ENCODE assay signal across 13 cellular contexts in genomic region chr9:97593960-97594359, GRCh38. TPM values are rescaled to one million over a fixed set of nuclear protein-coding genes. Genes with fewer than 3 reads are reported as not detected.
DNase-seq lines count a peak whose midpoint lies in the region; ATAC-seq, FAIRE-seq and TF ChIP-seq lines count a peak whose summit lies in the region.
"Had no signal": no experiment of that assay in that cellular context is flagged by ENCODE, and none has a peak within 500 bp of the region (broad histone marks: within the 10 kb centered on the region; RNA-seq: fewer than 3 reads in every experiment).

No MANE protein-coding gene starts in this region.

- peaks cover 0 to 29% (median 10%) of the 10 kb centered on the region in 9 donors for H3K36me3 ChIP-seq in heart left ventricle
- no peaks in the 10 kb centered on the region for H3K36me3 ChIP-seq in uterus
- no peaks in the 10 kb centered on the region for H3K36me3 ChIP-seq in HepG2 (replicated peaks in 1 of 2; ENCODE audit: control insufficient read depth in 1 of 2, insufficient read depth in 2 of 2, low read length in 2 of 2)
- peaks cover 0 to 28% of the 10 kb centered on the region in 2 donors for H3K36me3 ChIP-seq in adrenal gland (replicated peaks in 1 of 2)
- H3K36me3 ChIP-seq: lower lobe of right lung had no signal

- no peaks in the 10 kb centered on the region for H4K20me1 ChIP-seq in HepG2 (ENCODE audit: insufficient read depth, low read length)

- no peak for TF ChIP-seq EP300 in HepG2 (IDR thresholded peaks at IDR 0.05; ENCODE audit: low read depth in 2 of 2, low read length in 2 of 2)
- TF ChIP-seq EP300 in HepG2 (CRISPR knock-in tag; IDR thresholded peaks at IDR 0.05; ENCODE audit: borderline replicate concordance) = no peak

- no peaks in the 10 kb centered on the region for H3K79me2 ChIP-seq in HepG2 (ENCODE audit: insufficient read depth, low read length)

- no peaks in the 10 kb centered on the region for H3K9me3 ChIP-seq in heart left ventricle
- H3K9me3 ChIP-seq in uterus = no peaks in the 10 kb centered on the region
- no peaks in the 10 kb centered on the region for H3K9me3 ChIP-seq in HepG2 (ENCODE audit: low read length)
- H3K9me3 ChIP-seq in adrenal gland (replicated peaks in 1 of 3) = no peaks in the 10 kb centered on the region
- H3K9me3 ChIP-seq: lower lobe of right lung had no signal

- no peak for FAIRE-seq in HepG2 (lab: Jason Lieb, UNC)
- FAIRE-seq: GM12878 had no signal

- H3K9ac ChIP-seq in HepG2 (ENCODE audit: insufficient read depth, low read depth, low read length) = no peak overlapping the region

- H3K4me3 ChIP-seq in heart left ventricle (no peak overlapping the region), uterus (no peak overlapping the region), HepG2 (replicated peaks in 1 of 3; ENCODE audit: insufficient read depth in 1 of 3, low read depth in 2 of 3, low read length in 3 of 3) (no peak overlapping the region), adrenal gland (no peak overlapping the region)
- H3K4me3 ChIP-seq: GM12878, lower lobe of right lung had no signal

- POLR2A ChIA-PET in HepG2 (lab: Yijun Ruan, JAX) = no interaction called here

- ATAC-seq in heart left ventricle (no peak), HepG2 (no peak)
- ATAC-seq: GM12878, lower lobe of right lung had no signal

- in situ Hi-C loops in HepG2 (cut with HindIII; ENCODE audit: extremely low pct_ligation_motif_present, low pct_unique_long_range_greater_than_20kb) = loop anchor here (10.0 kb wide), 1 partner anchor 129 kb away; no protein-coding TSS in a partner anchor

- H2AFZ ChIP-seq in HepG2 (ENCODE audit: low read length) = no peak overlapping the region

- BruUV-seq in HepG2 (replicated peaks; lab: Mats Ljungman, UMichigan) = no TSS peak

- no peak overlapping the region for H3K4me2 ChIP-seq in HepG2 (ENCODE audit: low read depth, low read length)

- no peaks in the 10 kb centered on the region for H3K27me3 ChIP-seq in heart left ventricle
- H3K27me3 ChIP-seq in layer of hippocampus (ENCODE audit: control insufficient read depth, insufficient read depth, low read length) = no peaks in the 10 kb centered on the region
- H3K27me3 ChIP-seq in uterus = no peaks in the 10 kb centered on the region
- no peaks in the 10 kb centered on the region for H3K27me3 ChIP-seq in HepG2 (ENCODE audit: control insufficient read depth in 1 of 2, insufficient read depth in 2 of 2, low read length in 2 of 2)
- no peaks in the 10 kb centered on the region for H3K27me3 ChIP-seq in adrenal gland

- WGBS in heart left ventricle, 4 donors = 61 to 69% (median 65%) methylated on average over 4 of the region's 4 CpGs
- 45% methylated on average over 4 of the region's 4 CpGs for WGBS in HepG2 (ENCODE audit: low lambda C conversion rate)
- WGBS in adrenal gland, 4 donors = 92 to 96% (median 93%) methylated on average over 4 of the region's 4 CpGs

- TF ChIP-seq RAD21 in HepG2 (CRISPR knock-in tag; IDR thresholded peaks at IDR 0.05) = no peak

- intact Hi-C loops in heart left ventricle (cut with DNase I) (loop anchor here in 4 of 10 donors (10.0 kb wide), 1 partner anchor 89 kb away; the partner anchor contains the start of gene TMOD1 (in 4 of the 4)), cardiac septum (cut with DNase I) (no loop called here), uterus (cut with DNase I; ENCODE audit: low total_unique reads) (no loop called here), HepG2 (cut with micrococcal nuclease; ENCODE audit: unreplicated experiment) (no loop called here), adrenal gland (cut with DNase I) (no loop called here)

- TF ChIP-seq POLR2A in heart left ventricle (IDR thresholded peaks at IDR 0.05) = no peak
- TF ChIP-seq POLR2A in uterus (IDR thresholded peaks at IDR 0.05) = no peak
- TF ChIP-seq POLR2A in HepG2 (IDR thresholded peaks at IDR 0.05; ENCODE audit: insufficient read depth in 1 of 2, low read depth in 2 of 2, low read length in 2 of 2) = no peak
- TF ChIP-seq POLR2A in adrenal gland (IDR thresholded peaks at IDR 0.05) = no peak

- TF ChIP-seq CTCF in heart left ventricle (IDR thresholded peaks at IDR 0.05) (no peak), uterus (IDR thresholded peaks at IDR 0.05) (no peak), HepG2 (CRISPR knock-in tag; IDR thresholded peaks at IDR 0.05) (no peak), adrenal gland (IDR thresholded peaks at IDR 0.05) (no peak), GM10266 (IDR thresholded peaks at IDR 0.05; ENCODE audit: control insufficient read depth, insufficient read depth, low read depth, missing control alignments) (no peak)

- H3K27ac ChIP-seq in heart left ventricle = peak overlapping the region; percentile 11 to 85 (median 68)
- peak overlapping the region; percentile 21 for H3K27ac ChIP-seq in layer of hippocampus (ENCODE audit: low read depth, low read length)
- peak overlapping the region; percentile 58 to 81 for H3K27ac ChIP-seq in uterus
- no peak overlapping the region for H3K27ac ChIP-seq in HepG2 (ENCODE audit: extremely low read length, insufficient read depth, low read length)
- H3K27ac ChIP-seq in adrenal gland = peak overlapping the region in 1 of 5 donors; percentile 15
- H3K27ac ChIP-seq: lower lobe of right lung had no signal

- CTCF ChIA-PET in HepG2 (lab: Yijun Ruan, JAX; ENCODE audit: low intra/inter-chr PET ratio, low total read pairs) = no interaction called here

- peaks cover 0 to 58% (median 21%) of the 10 kb centered on the region in 12 donors for H3K4me1 ChIP-seq in heart left ventricle
- peaks cover 0 to 6% of the 10 kb centered on the region in 2 donors for H3K4me1 ChIP-seq in uterus
- peaks cover 6% of the 10 kb centered on the region for H3K4me1 ChIP-seq in HepG2 (ENCODE audit: insufficient read depth, low read length)
- peaks cover 0 to 12% of the 10 kb centered on the region in 2 donors for H3K4me1 ChIP-seq in adrenal gland (replicated peaks in 1 of 2)

- DNase-seq in heart left ventricle = no peak
- DNase-seq in cardiac septum (ENCODE audit: low spot score) = no peak
- peak; percentile 91 for DNase-seq in NCI-H69 (lab: John Stamatoyannopoulos, UW)
- no peak for DNase-seq in uterus
- DNase-seq in HepG2 (ENCODE audit: low spot score) = no peak
- DNase-seq in adrenal gland = no peak
- no peak for DNase-seq in GM10266 (ENCODE audit: extremely low spot score)
- DNase-seq: activated B cell treated with CpG ODN at 0.5 μM for 24 hours; activated CD8-positive, alpha-beta memory T cell treated with anti-CD3 and anti-CD28 coated beads, Interleukin-2, amount 50 U/mL, for 48 hours; DND-41; lower lobe of right lung had no signal

RNA-seq across cellular contexts. Expression of gene TSTD2, which starts 39.2 kb away (rescaled TPM):
- total RNA-seq in heart left ventricle (10 to 100 TPM; 16.5 to 32.9 (median 22.4) TPM), cardiac septum (20.8 TPM), uterus (10 to 100 TPM in 3 of 4 donors, 1 to 10 TPM in 1; 9.0 to 35.8 (median 28.2) TPM), HepG2 (2016; rRNA removed; fragmentation: Illumina TruSeq; extraction: Trizol) (16.0 and 17.0 TPM in 2 replicates), adrenal gland (10 to 100 TPM; 13.2 to 27.3 (median 17.7) TPM)
- polyA plus RNA-seq in heart left ventricle (10 to 100 TPM; 10.5 to 14.6 TPM), HepG2 (2011; rRNA removed) (23.1 and 26.5 TPM in 2 replicates), adrenal gland (10 to 100 TPM; 19.1 to 24.0 (median 20.8) TPM)
- 2.0 and 2.6 TPM in 2 replicates for total RNA-seq in HepG2 (2016; cell fraction: cytosol; rRNA removed; fragmentation: Illumina TruSeq; extraction: Trizol; ENCODE audit: low read depth)
- total RNA-seq in HepG2 (2016; cell fraction: insoluble cytoplasmic fraction; rRNA removed; fragmentation: Illumina TruSeq; extraction: Trizol) = 15.0 and 16.1 TPM in 2 replicates
- total RNA-seq in HepG2 (2016; cell fraction: membrane; rRNA removed; fragmentation: Illumina TruSeq; extraction: Trizol) = 6.6 and 7.8 TPM in 2 replicates
- 23.1 and 25.4 TPM in 2 replicates for total RNA-seq in HepG2 (2016; cell fraction: nucleus; rRNA removed; fragmentation: Illumina TruSeq; extraction: Trizol)
- polyA plus RNA-seq in HepG2 (2011; cell fraction: cytosol; rRNA removed) = 11.0 and 13.8 TPM in 2 replicates
- 39.2 and 49.7 TPM in 2 replicates for polyA plus RNA-seq in HepG2 (2011; cell fraction: nucleus; rRNA removed)
- polyA plus RNA-seq in HepG2 (2012) = 16.2 and 19.0 TPM in 2 replicates
- polyA plus RNA-seq in HepG2 (2016; cell fraction: cytosol; fragmentation: Illumina TruSeq; extraction: Trizol; ENCODE audit: low read depth) = 1.2 TPM in 2 replicates
- polyA plus RNA-seq in HepG2 (2016; cell fraction: insoluble cytoplasmic fraction; fragmentation: Illumina TruSeq; extraction: Trizol; ENCODE audit: low read depth) = 13.7 and 13.9 TPM in 2 replicates
- 3.1 and 3.8 TPM in 2 replicates for polyA plus RNA-seq in HepG2 (2016; cell fraction: membrane; fragmentation: Illumina TruSeq; extraction: Trizol; ENCODE audit: low read depth)
- 36.4 and 38.7 TPM in 2 replicates for polyA plus RNA-seq in HepG2 (2016; cell fraction: nucleus; fragmentation: Illumina TruSeq; extraction: Trizol; ENCODE audit: insufficient read depth, low read depth)
- 24.8 and 29.2 TPM in 2 replicates for polyA minus RNA-seq in HepG2 (2011; rRNA and poly(A)+ RNA removed; ENCODE audit: low replicate concordance)
- polyA minus RNA-seq in HepG2 (2011; cell fraction: cytosol; rRNA and poly(A)+ RNA removed) = 16.7 and 21.4 TPM in 2 replicates
- polyA minus RNA-seq in HepG2 (2011; cell fraction: nucleus; rRNA and poly(A)+ RNA removed) = 49.7 and 59.2 TPM in 2 replicates

RNA-seq across cellular contexts. Expression of gene NCBP1, which starts 39.7 kb away (rescaled TPM):
- total RNA-seq in heart left ventricle (10 to 100 TPM; 13.9 to 22.4 (median 19.7) TPM), cardiac septum (18.5 TPM), uterus (10 to 100 TPM in 3 of 4 donors, 1 to 10 TPM in 1; 3.5 to 47.6 (median 24.0) TPM), HepG2 (2016; rRNA removed; fragmentation: Illumina TruSeq; extraction: Trizol) (40.2 and 46.5 TPM in 2 replicates), adrenal gland (10 to 100 TPM in 7 of 8 donors, 1 to 10 TPM in 1; 9.8 to 24.8 (median 18.5) TPM)
- polyA plus RNA-seq in heart left ventricle (10 to 100 TPM in 1 of 2 donors, 1 to 10 TPM in 1; 6.9 to 17.2 TPM), HepG2 (2011; rRNA removed) (12.4 and 13.3 TPM in 2 replicates), adrenal gland (10 to 100 TPM in 1 of 3 donors, 1 to 10 TPM in 2; 7.8 to 24.3 (median 8.9) TPM)
- 6.3 and 9.7 TPM in 2 replicates for total RNA-seq in HepG2 (2016; cell fraction: cytosol; rRNA removed; fragmentation: Illumina TruSeq; extraction: Trizol; ENCODE audit: low read depth)
- 41.4 and 48.1 TPM in 2 replicates for total RNA-seq in HepG2 (2016; cell fraction: insoluble cytoplasmic fraction; rRNA removed; fragmentation: Illumina TruSeq; extraction: Trizol)
- total RNA-seq in HepG2 (2016; cell fraction: membrane; rRNA removed; fragmentation: Illumina TruSeq; extraction: Trizol) = 11.1 and 11.8 TPM in 2 replicates
- 42.6 and 52.6 TPM in 2 replicates for total RNA-seq in HepG2 (2016; cell fraction: nucleus; rRNA removed; fragmentation: Illumina TruSeq; extraction: Trizol)
- polyA plus RNA-seq in HepG2 (2011; cell fraction: cytosol; rRNA removed) = 5.2 and 6.8 TPM in 2 replicates
- 15.4 and 22.1 TPM in 2 replicates for polyA plus RNA-seq in HepG2 (2011; cell fraction: nucleus; rRNA removed)
- polyA plus RNA-seq in HepG2 (2012) = 15.3 and 22.1 TPM in 2 replicates
- polyA plus RNA-seq in HepG2 (2016; cell fraction: cytosol; fragmentation: Illumina TruSeq; extraction: Trizol; ENCODE audit: low read depth) = 2.3 and 2.6 TPM in 2 replicates
- polyA plus RNA-seq in HepG2 (2016; cell fraction: insoluble cytoplasmic fraction; fragmentation: Illumina TruSeq; extraction: Trizol; ENCODE audit: low read depth) = 35.0 and 36.2 TPM in 2 replicates
- 3.4 and 6.0 TPM in 2 replicates for polyA plus RNA-seq in HepG2 (2016; cell fraction: membrane; fragmentation: Illumina TruSeq; extraction: Trizol; ENCODE audit: low read depth)
- polyA plus RNA-seq in HepG2 (2016; cell fraction: nucleus; fragmentation: Illumina TruSeq; extraction: Trizol; ENCODE audit: insufficient read depth, low read depth) = 46.0 and 62.4 TPM in 2 replicates
- polyA minus RNA-seq in HepG2 (2011; rRNA and poly(A)+ RNA removed; ENCODE audit: low replicate concordance) = 15.9 and 28.1 TPM in 2 replicates
- polyA minus RNA-seq in HepG2 (2011; cell fraction: cytosol; rRNA and poly(A)+ RNA removed) = 8.4 and 10.3 TPM in 2 replicates
- 51.0 and 59.1 TPM in 2 replicates for polyA minus RNA-seq in HepG2 (2011; cell fraction: nucleus; rRNA and poly(A)+ RNA removed)
